In genomic region chr6:62615366-62616015, GRCh38 we compare ENCODE assay signal across 25 cellular contexts.
DNase-seq lines count a peak whose midpoint lies in the region; ATAC-seq, FAIRE-seq and TF ChIP-seq lines count a peak whose summit lies in the region.
"Had no signal": no experiment of that assay in that cellular context is flagged by ENCODE, and none has a peak within 500 bp of the region (broad histone marks: within the 10 kb centered on the region; RNA-seq: fewer than 3 reads in every experiment).

No MANE protein-coding gene starts in this region.

- no peak for FAIRE-seq in small intestine (lab: Jason Lieb, UNC)
- FAIRE-seq: A204.1, G401.6, GM12878, H54 had no signal

- H3K36me3 Mint-ChIP-seq in GM23338 (ENCODE audit: low read depth) = peaks cover 39% of the 10 kb centered on the region
- peaks cover 5% of the 10 kb centered on the region for H3K36me3 Mint-ChIP-seq in endodermal cell (ENCODE audit: low read depth)
- H3K36me3 Mint-ChIP-seq: CD4-positive, alpha-beta memory T cell had no signal

- no peak overlapping the region for H3K27ac Mint-ChIP-seq in GM23338
- H3K27ac Mint-ChIP-seq in endodermal cell = no peak overlapping the region
- H3K27ac Mint-ChIP-seq: CD4-positive, alpha-beta memory T cell had no signal

- H3K9me3 ChIP-seq in endodermal cell (ENCODE audit: control insufficient read depth, low read length) = peaks cover 25% of the 10 kb centered on the region
- no peaks in the 10 kb centered on the region for H3K9me3 ChIP-seq in upper lobe of right lung
- peaks cover 3% of the 10 kb centered on the region for H3K9me3 ChIP-seq in small intestine (ENCODE audit: control insufficient read depth, low read depth)
- H3K9me3 ChIP-seq: SJSA1 had no signal

- H2AFZ ChIP-seq in GM23338 = no peak overlapping the region

- DNase-seq in GM23338 (ENCODE audit: low spot score) (peak; percentile 2), endodermal cell (no peak), mucosa of gallbladder (ENCODE audit: low spot score) (peak; percentile 56), upper lobe of right lung (peak; percentile 66), small intestine (no peak), SHP77 (lab: John Stamatoyannopoulos, UW) (no peak)
- no peak for DNase-seq in activated naive CD4-positive, alpha-beta T cell treated with anti-CD3 and anti-CD28 coated beads, Interleukin-2, amount 50 U/mL, for 16 hours
- DNase-seq: AML-193; CD4-positive, alpha-beta memory T cell; COR-L47; Karpas-422; MV-4-11; NCI-H1105; NCI-H1436 treated with DMSO at 0.1 percent for 48 hours; NCI-H187 treated with DMSO at 0.1 percent for 48 hours; NCI-H446; NCI-H524 treated with DMSO at 0.1 percent for 48 hours; NCI-H774; PC-3 had no signal

- H3K4me1 Mint-ChIP-seq in GM23338 (peaks cover 3% of the 10 kb centered on the region; the same call in 1 of the 3 replicates), endodermal cell (peaks cover 23% of the 10 kb centered on the region)
- H3K4me1 Mint-ChIP-seq: CD4-positive, alpha-beta memory T cell had no signal

- H3K9me3 Mint-ChIP-seq in GM23338 = peaks cover 44% of the 10 kb centered on the region
- H3K9me3 Mint-ChIP-seq in endodermal cell = peaks cover 18% of the 10 kb centered on the region

- H4K20me1 ChIP-seq in GM23338 (replicated peaks; ENCODE audit: insufficient read depth) = no peaks in the 10 kb centered on the region
- H4K20me1 ChIP-seq: BLaER1 treated with 17β-estradiol and CSF1 and Interleukin-3, amounts not matched to agents 10 nM and 100 nM had no signal

- H3K27me3 ChIP-seq in GM23338 (ENCODE audit: insufficient read depth) (no peaks in the 10 kb centered on the region), endodermal cell (ENCODE audit: control insufficient read depth, insufficient read depth, low read length, poor library complexity, severe bottlenecking) (no peaks in the 10 kb centered on the region), upper lobe of right lung (no peaks in the 10 kb centered on the region), small intestine (ENCODE audit: control insufficient read depth in 2 of 2, insufficient read depth in 2 of 2, low read length in 2 of 2) (no peaks in the 10 kb centered on the region)
- H3K27me3 ChIP-seq: BLaER1 treated with 17β-estradiol and CSF1 and Interleukin-3, amounts not matched to agents 10 nM and 100 nM; SJSA1 had no signal

- H3K27me3 Mint-ChIP-seq in GM23338 (ENCODE audit: insufficient read depth, low read depth, poor library complexity) (no peaks in the 10 kb centered on the region), endodermal cell (ENCODE audit: insufficient read depth) (peaks cover 6% of the 10 kb centered on the region)
- H3K27me3 Mint-ChIP-seq: CD4-positive, alpha-beta memory T cell had no signal

- no peak overlapping the region for H3K4me3 ChIP-seq in GM23338
- peak overlapping the region; percentile 53 for H3K4me3 ChIP-seq in endodermal cell (ENCODE audit: low read length)
- no peak overlapping the region for H3K4me3 ChIP-seq in upper lobe of right lung
- no peak overlapping the region for H3K4me3 ChIP-seq in small intestine (ENCODE audit: low read depth in 1 of 2, low read length in 2 of 2)
- H3K4me3 ChIP-seq: BLaER1 treated with 17β-estradiol and CSF1 and Interleukin-3, amounts not matched to agents 10 nM and 100 nM; GM12878; SJSA1 had no signal

- H3K27ac ChIP-seq in GM23338 (ENCODE audit: low read depth) (no peak overlapping the region), endodermal cell (ENCODE audit: low read depth, low read length) (no peak overlapping the region), upper lobe of right lung (no peak overlapping the region), small intestine (ENCODE audit: low read depth in 1 of 2, low read length in 1 of 2) (no peak overlapping the region)
- H3K27ac ChIP-seq: BLaER1 treated with 17β-estradiol and CSF1 and Interleukin-3, amounts not matched to agents 10 nM and 100 nM; SJSA1 had no signal

- no peak overlapping the region for H3K4me2 ChIP-seq in GM23338
- H3K4me2 ChIP-seq: BLaER1 treated with 17β-estradiol and CSF1 and Interleukin-3, amounts not matched to agents 10 nM and 100 nM had no signal

- 88 to 95% methylated on average over 4 of the region's 4 CpGs for WGBS in endodermal cell (ENCODE audit: insufficient coverage in 1 of 2, insufficient read length in 1 of 2), 2 experiments
- WGBS in small intestine, 3 donors = 12 to 46% (median 31%) methylated on average over 4 of the region's 4 CpGs

- H3K9me2 ChIP-seq in GM23338 (ENCODE audit: insufficient read depth) = peaks cover 27% of the 10 kb centered on the region

- H3K4me1 ChIP-seq in GM23338 (ENCODE audit: insufficient read depth) (peaks cover 6% of the 10 kb centered on the region; the same call in 1 of the 2 replicates), endodermal cell (ENCODE audit: control insufficient read depth, insufficient read depth, low read length) (peaks cover 4% of the 10 kb centered on the region), upper lobe of right lung (peaks cover 2% of the 10 kb centered on the region), small intestine (ENCODE audit: control insufficient read depth in 2 of 2, insufficient read depth in 1 of 2, low read depth in 1 of 2, low read length in 1 of 2) (no peaks in the 10 kb centered on the region)
- H3K4me1 ChIP-seq: SJSA1 had no signal

- intact Hi-C loops in upper lobe of right lung (cut with DNase I) = no loop called here

- no peak for ATAC-seq in GM23338
- peak; percentile 84 for ATAC-seq in upper lobe of right lung
- ATAC-seq: GM12878, PC-3 had no signal

- H3K4me3 Mint-ChIP-seq in GM23338 (no peak overlapping the region), endodermal cell (no peak overlapping the region)
- H3K4me3 Mint-ChIP-seq: CD4-positive, alpha-beta memory T cell had no signal

- no peaks in the 10 kb centered on the region for H3K79me2 ChIP-seq in GM23338 (replicated peaks; ENCODE audit: insufficient read depth)

- H3K36me3 ChIP-seq in GM23338 (ENCODE audit: insufficient read depth) (0 out of 2 replicates have a peak, but pooled peaks cover 5% of the 10 kb centered on the region), endodermal cell (ENCODE audit: control insufficient read depth, insufficient read depth, low read length) (no peaks in the 10 kb centered on the region), upper lobe of right lung (no peaks in the 10 kb centered on the region), small intestine (ENCODE audit: control insufficient read depth in 2 of 2, insufficient read depth in 2 of 2, low read length in 2 of 2) (no peaks in the 10 kb centered on the region)
- H3K36me3 ChIP-seq: BLaER1 treated with 17β-estradiol and CSF1 and Interleukin-3, amounts not matched to agents 10 nM and 100 nM; SJSA1 had no signal

- H3F3A ChIP-seq in GM23338 (replicated peaks; ENCODE audit: low read depth) = no peaks in the 10 kb centered on the region

- TF ChIP-seq CTCF in GM23338 (conservative IDR thresholded peaks at IDR 0.05; ENCODE audit: low read depth in 2 of 2) (peak in 1 of 2 experiments; percentile 32; a peak in 1 of 4 replicates), endodermal cell (conservative IDR thresholded peaks at IDR 0.05) (peak; percentile 19), upper lobe of right lung (IDR thresholded peaks at IDR 0.05) (no peak)

- no peak overlapping the region for H3K9ac ChIP-seq in endodermal cell (ENCODE audit: extremely low read depth, low read length, poor library complexity, severe bottlenecking)
- H3K9ac ChIP-seq: BLaER1 treated with 17β-estradiol and CSF1 and Interleukin-3, amounts not matched to agents 10 nM and 100 nM had no signal

TF ChIP-seq in GM23338, 12 proteins besides CTCF, POLR2A, EP300 and RAD21 (continues in another document):
- no peak for TF ChIP-seq ZNF114 (CRISPR knock-in tag; IDR thresholded peaks at IDR 0.05)
- TF ChIP-seq, protein P1, sequence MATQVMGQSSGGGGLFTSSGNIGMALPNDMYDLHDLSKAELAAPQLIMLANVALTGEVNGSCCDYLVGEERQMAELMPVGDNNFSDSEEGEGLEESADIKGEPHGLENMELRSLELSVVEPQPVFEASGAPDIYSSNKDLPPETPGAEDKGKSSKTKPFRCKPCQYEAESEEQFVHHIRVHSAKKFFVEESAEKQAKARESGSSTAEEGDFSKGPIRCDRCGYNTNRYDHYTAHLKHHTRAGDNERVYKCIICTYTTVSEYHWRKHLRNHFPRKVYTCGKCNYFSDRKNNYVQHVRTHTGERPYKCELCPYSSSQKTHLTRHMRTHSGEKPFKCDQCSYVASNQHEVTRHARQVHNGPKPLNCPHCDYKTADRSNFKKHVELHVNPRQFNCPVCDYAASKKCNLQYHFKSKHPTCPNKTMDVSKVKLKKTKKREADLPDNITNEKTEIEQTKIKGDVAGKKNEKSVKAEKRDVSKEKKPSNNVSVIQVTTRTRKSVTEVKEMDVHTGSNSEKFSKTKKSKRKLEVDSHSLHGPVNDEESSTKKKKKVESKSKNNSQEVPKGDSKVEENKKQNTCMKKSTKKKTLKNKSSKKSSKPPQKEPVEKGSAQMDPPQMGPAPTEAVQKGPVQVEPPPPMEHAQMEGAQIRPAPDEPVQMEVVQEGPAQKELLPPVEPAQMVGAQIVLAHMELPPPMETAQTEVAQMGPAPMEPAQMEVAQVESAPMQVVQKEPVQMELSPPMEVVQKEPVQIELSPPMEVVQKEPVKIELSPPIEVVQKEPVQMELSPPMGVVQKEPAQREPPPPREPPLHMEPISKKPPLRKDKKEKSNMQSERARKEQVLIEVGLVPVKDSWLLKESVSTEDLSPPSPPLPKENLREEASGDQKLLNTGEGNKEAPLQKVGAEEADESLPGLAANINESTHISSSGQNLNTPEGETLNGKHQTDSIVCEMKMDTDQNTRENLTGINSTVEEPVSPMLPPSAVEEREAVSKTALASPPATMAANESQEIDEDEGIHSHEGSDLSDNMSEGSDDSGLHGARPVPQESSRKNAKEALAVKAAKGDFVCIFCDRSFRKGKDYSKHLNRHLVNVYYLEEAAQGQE (IDR thresholded peaks at IDR 0.05; ENCODE audit: unreplicated experiment) = no peak

Comparison
In these comparisons a context has a peak if more than half of its experiments do, and no peak if none do; other contexts are left out.
1. DNase-seq: peak in GM23338 (single experiment), mucosa of gallbladder (single experiment) and upper lobe of right lung (single experiment); none in endodermal cell (single experiment), small intestine (single experiment), activated naive CD4-positive, alpha-beta T cell treated with anti-CD3 and anti-CD28 coated beads, Interleukin-2, amount 50 U/mL, for 16 hours (single experiment) and SHP77 (0 of 2).